19 cellular contexts compared by ENCODE assay signal in genomic region chr4:24212642-24213041, GRCh38.
DNase-seq lines count a peak whose midpoint lies in the region; ATAC-seq and TF ChIP-seq lines count a peak whose summit lies in the region.
"Had no signal": no experiment of that assay in that cellular context is flagged by ENCODE, and none has a peak within 500 bp of the region (broad histone marks: within the 10 kb centered on the region; RNA-seq: fewer than 3 reads in every experiment).

No MANE protein-coding gene starts in this region.

- peaks cover 0 to 22% (median 5%) of the 10 kb centered on the region in 6 donors for H3K9me3 Mint-ChIP-seq in immature natural killer cell

- no peak overlapping the region for H2BK15ac ChIP-seq in mesendoderm (replicated peaks; ENCODE audit: low read depth)

- no peaks in the 10 kb centered on the region for H3K27me3 ChIP-seq in mesendoderm (ENCODE audit: insufficient read depth, low read length, poor library complexity)
- no peaks in the 10 kb centered on the region for H3K27me3 ChIP-seq in gastroesophageal sphincter
- H3K27me3 ChIP-seq in brain microvascular endothelial cell (replicated peaks), result no peaks in the 10 kb centered on the region
- H3K27me3 ChIP-seq: BE2C had no signal

- H3K27ac ChIP-seq in epithelial cell of prostate (peak overlapping the region; percentile 74), mesendoderm (ENCODE audit: low read depth, low read length) (no peak overlapping the region), gastroesophageal sphincter (no peak overlapping the region), brain microvascular endothelial cell (no peak overlapping the region)

- H3K23ac ChIP-seq in mesendoderm (ENCODE audit: low read length), result no peak overlapping the region

- no peak overlapping the region for H3K4me3 Mint-ChIP-seq in immature natural killer cell
- H3K4me3 Mint-ChIP-seq: CD4-positive, CD25-positive, alpha-beta regulatory T cell; CD8-positive, alpha-beta memory T cell had no signal

- H3K4me2 ChIP-seq in mesendoderm (ENCODE audit: low read length), result no peak overlapping the region

- no peak overlapping the region for H2BK5ac ChIP-seq in mesendoderm (ENCODE audit: low read length)

- no peaks in the 10 kb centered on the region for H3K79me2 ChIP-seq in mesendoderm (ENCODE audit: control insufficient read depth, insufficient read depth, low read length)

- no peaks in the 10 kb centered on the region for H3K79me1 ChIP-seq in mesendoderm (ENCODE audit: low read length)

- no CpG with 5 or more reads among the region's 4 CpGs for WGBS in mesendoderm (ENCODE audit: extremely low coverage, insufficient coverage, low lambda C conversion rate)
- WGBS in gastroesophageal sphincter (ENCODE audit: low coverage in 1 of 2), 2 donors, result 90 to 100% methylated on average over 1 to 2 of the region's 4 CpGs

- no peak for TF ChIP-seq EP300 in gastroesophageal sphincter (IDR thresholded peaks at IDR 0.05)

- H3K36me3 ChIP-seq in mesendoderm (ENCODE audit: control insufficient read depth, insufficient read depth, low read length) (no peaks in the 10 kb centered on the region), gastroesophageal sphincter (no peaks in the 10 kb centered on the region), brain microvascular endothelial cell (replicated peaks) (no peaks in the 10 kb centered on the region)
- H3K36me3 ChIP-seq: BE2C, HAP-1 had no signal

- H3K56ac ChIP-seq in mesendoderm (ENCODE audit: low read length), result no peak overlapping the region

- no peaks in the 10 kb centered on the region for H3K9me3 ChIP-seq in gastroesophageal sphincter
- H3K9me3 ChIP-seq: BE2C, HAP-1 had no signal

- H3K27ac Mint-ChIP-seq in immature natural killer cell, result no peak overlapping the region
- H3K27ac Mint-ChIP-seq: CD4-positive, CD25-positive, alpha-beta regulatory T cell; CD8-positive, alpha-beta memory T cell had no signal

- H2AK5ac ChIP-seq in mesendoderm (ENCODE audit: low read length), result no peak overlapping the region

- H3K4me1 ChIP-seq in mesendoderm (ENCODE audit: control insufficient read depth, low read depth, low read length) (no peaks in the 10 kb centered on the region), gastroesophageal sphincter (no peaks in the 10 kb centered on the region)
- H3K4me1 ChIP-seq: BE2C, HAP-1 had no signal

- peak; percentile 39 for DNase-seq in MV-4-11 (lab: John Stamatoyannopoulos, UW)
- no peak for DNase-seq in epithelial cell of prostate (ENCODE audit: low read depth, low spot score)
- DNase-seq in mesendoderm, result peak; percentile 68
- no peak for DNase-seq in immature natural killer cell
- no peak for DNase-seq in brain microvascular endothelial cell
- DNase-seq in nucleus accumbens (lab: John Stamatoyannopoulos, UW), result no peak
- DNase-seq: ACHN; BE2C; C1 segment of cervical spinal cord; CD4-positive, CD25-positive, alpha-beta regulatory T cell; CD8-positive, alpha-beta memory T cell; COR-L47; DMS 273 treated with DMSO at 0.1 percent for 48 hours; DMS53; DND-41; EL had no signal

- no peaks in the 10 kb centered on the region for H3K36me3 Mint-ChIP-seq in immature natural killer cell
- H3K36me3 Mint-ChIP-seq: CD4-positive, CD25-positive, alpha-beta regulatory T cell; CD8-positive, alpha-beta memory T cell had no signal

- no peak overlapping the region for H3K18ac ChIP-seq in mesendoderm (ENCODE audit: low read length)

- no peak overlapping the region for H4K5ac ChIP-seq in mesendoderm (ENCODE audit: low read length)

- no peak overlapping the region for H3K4me3 ChIP-seq in mesendoderm (ENCODE audit: low read length)
- no peak overlapping the region for H3K4me3 ChIP-seq in gastroesophageal sphincter
- H3K4me3 ChIP-seq in brain microvascular endothelial cell (ENCODE audit: low read depth, low read length), result no peak overlapping the region
- H3K4me3 ChIP-seq: GM12878, HAP-1 had no signal

- H3K4ac ChIP-seq in mesendoderm (ENCODE audit: low read depth, low read length), result no peak overlapping the region

- no peak for TF ChIP-seq POLR2A in gastroesophageal sphincter (IDR thresholded peaks at IDR 0.05)

- TF ChIP-seq CTCF in gastroesophageal sphincter (IDR thresholded peaks at IDR 0.05), result no peak
- no peak for TF ChIP-seq CTCF in brain microvascular endothelial cell (IDR thresholded peaks at IDR 0.05; ENCODE audit: low read depth, low read length, missing control alignments)

- H2BK120ac ChIP-seq in mesendoderm (ENCODE audit: low read depth, low read length), result no peak overlapping the region

- H3K27me3 Mint-ChIP-seq in immature natural killer cell (ENCODE audit: low read depth in 3 of 3), result peaks cover 0 to 2% (median 0%) of the 10 kb centered on the region in 3 donors
- H3K27me3 Mint-ChIP-seq: CD4-positive, CD25-positive, alpha-beta regulatory T cell; CD8-positive, alpha-beta memory T cell had no signal

- H3K9ac ChIP-seq in mesendoderm (ENCODE audit: low read length), result no peak overlapping the region

- no peak overlapping the region for H4K8ac ChIP-seq in mesendoderm (ENCODE audit: low read depth, low read length)

- no peak for ATAC-seq in gastroesophageal sphincter
- ATAC-seq: GM12878 had no signal

- no peaks in the 10 kb centered on the region for H3K4me1 Mint-ChIP-seq in immature natural killer cell
- H3K4me1 Mint-ChIP-seq: CD4-positive, CD25-positive, alpha-beta regulatory T cell; CD8-positive, alpha-beta memory T cell had no signal

- in situ Hi-C loops in brain microvascular endothelial cell (cut with HindIII; ENCODE audit: low pct_ligation_motif_present, low sequenced_read_pairs), result no loop called here

Comparison
In these comparisons a context has a peak if more than half of its experiments do, and no peak if none do; other contexts are left out.
1. DNase-seq: peak in MV-4-11 (single experiment) and mesendoderm (single experiment); none in epithelial cell of prostate (single experiment), immature natural killer cell (0 of 3), brain microvascular endothelial cell (single experiment) and nucleus accumbens (0 of 56).